In genomic region chr17:49788443-49789277, GRCh38 we compare ENCODE assay signal across 1 cellular context.
TF ChIP-seq lines count a peak whose summit lies in the region.

KAT7 (plus strand) TSS chr17:49788681; CDS start chr17:49788835, 154 bp downstream.

TF ChIP-seq in HepG2, 621 proteins besides CTCF, POLR2A, EP300 and RAD21 (continued from another document and continues in another):
- 0 out of 2 replicates have a peak, but pooled peaks have one; percentile 53 for TF ChIP-seq PRDM15 (CRISPR knock-in tag; IDR thresholded peaks at IDR 0.05)
- TF ChIP-seq CREBL2 (CRISPR knock-in tag; IDR thresholded peaks at IDR 0.05; ENCODE audit: borderline replicate concordance) = no peak
- TF ChIP-seq ZHX1 (CRISPR knock-in tag; IDR thresholded peaks at IDR 0.05; ENCODE audit: low read depth) = peak; percentile 99
- peak; percentile 68; the same call in 1 of the 2 replicates for TF ChIP-seq CSRNP1 (CRISPR knock-in tag; IDR thresholded peaks at IDR 0.05)
- peak; percentile 99 for TF ChIP-seq TAF1 (CRISPR knock-in tag; IDR thresholded peaks at IDR 0.05)
- TF ChIP-seq ETV5 (CRISPR knock-in tag; IDR thresholded peaks at IDR 0.05; ENCODE audit: borderline replicate concordance) = peak; percentile 87
- no peak for TF ChIP-seq NFIB (CRISPR knock-in tag; IDR thresholded peaks at IDR 0.05; ENCODE audit: borderline replicate concordance)
- TF ChIP-seq CBX2 (IDR thresholded peaks at IDR 0.05; ENCODE audit: low read depth, low read length) = no peak
- TF ChIP-seq CBX2 (CRISPR knock-in tag; IDR thresholded peaks at IDR 0.05; ENCODE audit: low read depth) = no peak
- peak; percentile 79 for TF ChIP-seq RFX5 (IDR thresholded peaks at IDR 0.05; ENCODE audit: low read depth, low read length)
- no peak for TF ChIP-seq BRF2 (CRISPR knock-in tag; IDR thresholded peaks at IDR 0.05)
- TF ChIP-seq ZNF343 (CRISPR knock-in tag; IDR thresholded peaks at IDR 0.05) = no peak
- peak; percentile 57; the same call in 1 of the 2 replicates for TF ChIP-seq ZBTB8A (CRISPR knock-in tag; IDR thresholded peaks at IDR 0.05; ENCODE audit: borderline replicate concordance, low read depth)
- TF ChIP-seq ZNF691 (CRISPR knock-in tag; IDR thresholded peaks at IDR 0.05; ENCODE audit: borderline replicate concordance, low read depth) = peak; percentile 83; the same call in 1 of the 2 replicates
- no peak for TF ChIP-seq ZNF724P (CRISPR knock-in tag; IDR thresholded peaks at IDR 0.05; ENCODE audit: borderline replicate concordance)
- TF ChIP-seq PLSCR1 (CRISPR knock-in tag; IDR thresholded peaks at IDR 0.05; ENCODE audit: borderline replicate concordance) = no peak
- TF ChIP-seq ZNF136 (CRISPR knock-in tag; IDR thresholded peaks at IDR 0.05; ENCODE audit: low read depth) = no peak
- peak; percentile 79 for TF ChIP-seq TFDP1 (CRISPR knock-in tag; IDR thresholded peaks at IDR 0.05; ENCODE audit: borderline replicate concordance)
- TF ChIP-seq ATF2 (CRISPR knock-in tag; IDR thresholded peaks at IDR 0.05) = peak; percentile 87
- peak; percentile 71; the same call in 1 of the 2 replicates for TF ChIP-seq ZNF383 (CRISPR knock-in tag; IDR thresholded peaks at IDR 0.05; ENCODE audit: borderline replicate concordance)
- 0 out of 2 replicates have a peak, but pooled peaks have one; percentile 39 for TF ChIP-seq LCORL (IDR thresholded peaks at IDR 0.05)
- TF ChIP-seq LCORL (CRISPR knock-in tag; IDR thresholded peaks at IDR 0.05) = peak; percentile 86; the same call in 1 of the 2 replicates
- no peak for TF ChIP-seq ELK4 (CRISPR knock-in tag; IDR thresholded peaks at IDR 0.05; ENCODE audit: borderline replicate concordance)
- no peak for TF ChIP-seq ZNF17 (CRISPR knock-in tag; IDR thresholded peaks at IDR 0.05)
- peak; percentile 96 for TF ChIP-seq ZNF501 (CRISPR knock-in tag; IDR thresholded peaks at IDR 0.05)
- peak; percentile 69; the same call in 1 of the 2 replicates for TF ChIP-seq ZBTB38 (CRISPR knock-in tag; IDR thresholded peaks at IDR 0.05)
- no peak; the same call in 1 of the 2 replicates for TF ChIP-seq AHDC1 (CRISPR knock-in tag; IDR thresholded peaks at IDR 0.05; ENCODE audit: borderline replicate concordance)
